Comparison of ENCODE assay signal across 8 cellular contexts in genomic region chr12:109461846-109462766, GRCh38. TPM values are rescaled to one million over a fixed set of nuclear protein-coding genes. Genes with fewer than 3 reads are reported as not detected.
DNase-seq lines count a peak whose midpoint lies in the region; ATAC-seq and TF ChIP-seq lines count a peak whose summit lies in the region.

No MANE protein-coding gene starts in this region.

- no peaks in the 10 kb centered on the region for H3K27me3 Mint-ChIP-seq in nephron progenitor cell (ENCODE audit: low read depth, poor library complexity)

- in situ Hi-C loops in Caki2 (cut with HindIII; ENCODE audit: low pct_unique_long_range_greater_than_20kb, low sequenced_read_pairs) (no loop called here), GM13977 (cut with MboI; ENCODE audit: low pct_unique_long_range_greater_than_20kb, low sequenced_read_pairs, unreplicated experiment) (no loop called here)

- H3K4me1 ChIP-seq in RWPE2 (ENCODE audit: insufficient read depth, poor library complexity, severe bottlenecking), result peaks cover 37% of the 10 kb centered on the region

- H3K27ac Mint-ChIP-seq in nephron progenitor cell, result peak overlapping the region; percentile 96

- TF ChIP-seq CTCF in RWPE2 (IDR thresholded peaks at IDR 0.05; ENCODE audit: poor library complexity, severe bottlenecking), result no peak
- no peak for TF ChIP-seq CTCF in nephron progenitor cell (IDR thresholded peaks at IDR 0.05)
- no peak for TF ChIP-seq CTCF in GM13977 (IDR thresholded peaks at IDR 0.05; ENCODE audit: extremely low read depth, insufficient read depth, missing control alignments)

- peaks cover 36% of the 10 kb centered on the region for H3K36me3 ChIP-seq in RWPE2 (ENCODE audit: low read depth)

- no peak overlapping the region for H3K4me3 ChIP-seq in RWPE2 (ENCODE audit: severe bottlenecking)

- H3K36me3 Mint-ChIP-seq in nephron progenitor cell (ENCODE audit: low read depth), result peaks cover 25% of the 10 kb centered on the region

- no peaks in the 10 kb centered on the region for H3K9me3 ChIP-seq in RWPE2 (ENCODE audit: severe bottlenecking)

- H3K27me3 ChIP-seq in RWPE2 (ENCODE audit: insufficient read depth, poor library complexity, severe bottlenecking), result no peaks in the 10 kb centered on the region

- peak overlapping the region; percentile 95 for H3K27ac ChIP-seq in RWPE2 (ENCODE audit: poor library complexity, severe bottlenecking)

- ATAC-seq in RWPE2 (ENCODE audit: low read depth), result peak; percentile 88
- no peak for ATAC-seq in activated CD4-positive, CD25-positive, alpha-beta regulatory T cell treated with anti-CD3 and anti-CD28 coated beads, Interleukin-2, amount 50 U/mL, for 24 hours

- H3K9me3 Mint-ChIP-seq in nephron progenitor cell, result no peaks in the 10 kb centered on the region

- peaks cover 93% of the 10 kb centered on the region for H3K4me1 Mint-ChIP-seq in nephron progenitor cell

- H3K4me3 Mint-ChIP-seq in nephron progenitor cell, result peak overlapping the region; percentile 77

- DNase-seq in Caki2 (ENCODE audit: low read depth), result peak; percentile 11
- DNase-seq in RWPE2 (ENCODE audit: low spot score), result peak; percentile 97
- DNase-seq in fibroblast of the conjunctiva (ENCODE audit: low read depth), result peak; percentile 94
- peak; percentile 44 for DNase-seq in nephron progenitor cell
- DNase-seq in GM13977 (ENCODE audit: low spot score), result no peak
- DNase-seq in NCI-H1048 (lab: John Stamatoyannopoulos, UW), result no peak
- no peak for DNase-seq in GM19238 (ENCODE audit: insufficient read length, low spot score)

RNA-seq across cellular contexts. Expression of gene KCTD10, which starts 15.0 kb away (rescaled TPM):
- 38.5 and 66.7 TPM in 2 replicates for total RNA-seq in Caki2 (2014; rRNA removed; shearing (Covaris generic); ENCODE audit: low replicate concordance)

RNA-seq across cellular contexts. Expression of gene UBE3B, which starts 15.3 kb away (rescaled TPM):
- 13.0 and 22.8 TPM in 2 replicates for total RNA-seq in Caki2 (2014; rRNA removed; shearing (Covaris generic); ENCODE audit: low replicate concordance)

Comparison
In these comparisons a context has a peak if more than half of its experiments do, and no peak if none do; other contexts are left out.
1. DNase-seq: peak in Caki2 (single experiment), RWPE2 (single experiment), fibroblast of the conjunctiva (single experiment) and nephron progenitor cell (single experiment); none in GM13977 (single experiment), NCI-H1048 (single experiment) and GM19238 (single experiment).